ENCODE assay signal across 8 cellular contexts in genomic region chr5:42583322-42583721, GRCh38.
DNase-seq lines count a peak whose midpoint lies in the region; ATAC-seq and TF ChIP-seq lines count a peak whose summit lies in the region.

No MANE protein-coding gene starts in this region.

- no peak overlapping the region for H3K4me3 ChIP-seq in Caco-2 (ENCODE audit: low read depth, low read length)

- POLR2A ChIA-PET in Caco-2 (lab: Charles Lee), result no interaction called here

- DNase-seq in Caco-2, result peak; percentile 54 to 66
- peak; percentile 58 for DNase-seq in HuH-7 (ENCODE audit: low spot score)
- DNase-seq in RPMI8226, result peak; percentile 57
- DNase-seq in chondrocyte (ENCODE audit: low spot score), result no peak
- peak; percentile 48 to 56 for DNase-seq in left colon
- peak; percentile 40 for DNase-seq in stromal cell of bone marrow (ENCODE audit: low read depth)

- no TSS peak for BruUV-seq in Caco-2 (replicated peaks; lab: Mats Ljungman, UMichigan)

- TF ChIP-seq CTCF in Caco-2 (IDR thresholded peaks at IDR 0.05; ENCODE audit: insufficient read depth in 1 of 2, low read depth in 1 of 2, low read length in 1 of 2, severe bottlenecking in 1 of 2, unreplicated experiment in 1 of 2) (peak; percentile 69 to 72), chondrocyte (IDR thresholded peaks at IDR 0.05) (peak; percentile 93)

- H3K4me3 Mint-ChIP-seq in Caco-2 (ENCODE audit: unreplicated experiment) (no peak overlapping the region), chondrocyte (ENCODE audit: unreplicated experiment) (no peak overlapping the region)

- peaks cover 5% of the 10 kb centered on the region; the same call in 1 of the 2 replicates for H3K9me3 ChIP-seq in Caco-2

- H3K36me3 ChIP-seq in Caco-2 (ENCODE audit: control insufficient read depth, insufficient read depth, low read length), result no peaks in the 10 kb centered on the region

- H3K9me3 Mint-ChIP-seq in Caco-2 (ENCODE audit: unreplicated experiment) (no peaks in the 10 kb centered on the region), chondrocyte (ENCODE audit: low read depth) (no peaks in the 10 kb centered on the region)

- H3K27me3 ChIP-seq in Caco-2 (replicated peaks; ENCODE audit: control insufficient read depth, insufficient read depth, low read length), result no peaks in the 10 kb centered on the region

- no peak overlapping the region for H3K27ac Mint-ChIP-seq in Caco-2 (ENCODE audit: unreplicated experiment)
- H3K27ac Mint-ChIP-seq in chondrocyte (ENCODE audit: unreplicated experiment), result no peak overlapping the region

- CTCF ChIA-PET in Caco-2 (lab: Charles Lee), result interaction anchor here (0.6 to 3.1 kb wide), 11 partner anchors 8 to 727 kb away, joined by 3 to 30 read pairs (median 4); partner anchors contain the start of gene GHR

- intact Hi-C loops in Caco-2 (cut with micrococcal nuclease; ENCODE audit: unreplicated experiment) (loop anchor here (1.0 to 2.0 kb wide), 5 partner anchors 69 to 727 kb away; partner anchors contain the start of gene GHR), left colon (cut with DNase I, micrococcal nuclease) (loop anchor here in 1 of 2 donors (5.0 kb wide), 1 partner anchor 161 kb away; the partner anchor contains the start of gene GHR)

- H3K36me3 Mint-ChIP-seq in Caco-2 (ENCODE audit: insufficient read depth, unreplicated experiment) (peaks cover 6% of the 10 kb centered on the region), chondrocyte (ENCODE audit: low read depth) (no peaks in the 10 kb centered on the region)

- H3K4me1 Mint-ChIP-seq in Caco-2 (ENCODE audit: low read depth, unreplicated experiment), result no peaks in the 10 kb centered on the region
- H3K4me1 Mint-ChIP-seq in chondrocyte (ENCODE audit: low read depth), result peaks cover 9% of the 10 kb centered on the region

- ATAC-seq in GM18909 (IDR thresholded peaks at IDR 0.05; ENCODE audit: poor library complexity, unreplicated experiment), result peak; percentile 61
- peak; percentile 75 for ATAC-seq in left colon
- no peak for ATAC-seq in activated CD4-positive, CD25-positive, alpha-beta regulatory T cell treated with anti-CD3 and anti-CD28 coated beads, Interleukin-2, amount 50 U/mL, for 24 hours

- H3K27me3 Mint-ChIP-seq in Caco-2 (ENCODE audit: insufficient read depth, unreplicated experiment) (peaks cover 3% of the 10 kb centered on the region), chondrocyte (ENCODE audit: low read depth) (peaks cover 10% of the 10 kb centered on the region)

- H3K4me1 ChIP-seq in Caco-2, result no peaks in the 10 kb centered on the region

Comparison
In these comparisons a context has a peak if more than half of its experiments do, and no peak if none do; other contexts are left out.
1. ATAC-seq: peak in GM18909 (single experiment) and left colon (single experiment); none in activated CD4-positive, CD25-positive, alpha-beta regulatory T cell treated with anti-CD3 and anti-CD28 coated beads, Interleukin-2, amount 50 U/mL, for 24 hours (0 of 2).